Comparison of ENCODE assay signal across 21 cellular contexts in genomic region chr4:159071969-159072765, GRCh38. TPM values are rescaled to one million over a fixed set of nuclear protein-coding genes. Genes with fewer than 3 reads are reported as not detected.
DNase-seq lines count a peak whose midpoint lies in the region; ATAC-seq and TF ChIP-seq lines count a peak whose summit lies in the region.
"Had no signal": no experiment of that assay in that cellular context is flagged by ENCODE, and none has a peak within 500 bp of the region (broad histone marks: within the 10 kb centered on the region; RNA-seq: fewer than 3 reads in every experiment).

No MANE protein-coding gene starts in this region.

- no peak overlapping the region; the same call in 1 of the 2 replicates for H2AFZ ChIP-seq in GM23338
- no peak overlapping the region for H2AFZ ChIP-seq in OCI-LY7 (ENCODE audit: low read length)

- peak overlapping the region; percentile 51; the same call in 1 of the 2 replicates for H3K27ac Mint-ChIP-seq in GM23338
- H3K27ac Mint-ChIP-seq: CD8-positive, alpha-beta memory T cell had no signal

- no TSS peak for BruUV-seq in OCI-LY7 (replicated peaks; lab: Mats Ljungman, UMichigan)

- H3K27me3 ChIP-seq in GM23338 (ENCODE audit: insufficient read depth) (no peaks in the 10 kb centered on the region), RWPE2 (ENCODE audit: insufficient read depth, poor library complexity, severe bottlenecking) (no peaks in the 10 kb centered on the region), dorsolateral prefrontal cortex (no peaks in the 10 kb centered on the region), mesendoderm (ENCODE audit: insufficient read depth, low read length, poor library complexity) (no peaks in the 10 kb centered on the region)
- H3K27me3 ChIP-seq: ovary, suprapubic skin had no signal

- H3K27me3 Mint-ChIP-seq in GM23338 (ENCODE audit: insufficient read depth, low read depth, poor library complexity): peaks cover 5% of the 10 kb centered on the region
- H3K27me3 Mint-ChIP-seq: CD8-positive, alpha-beta memory T cell had no signal

- H3K9me3 Mint-ChIP-seq in GM23338: no peaks in the 10 kb centered on the region
- H3K9me3 Mint-ChIP-seq: CD8-positive, alpha-beta memory T cell; HFFc6 had no signal

- no peaks in the 10 kb centered on the region for H3K79me2 ChIP-seq in GM23338 (replicated peaks; ENCODE audit: insufficient read depth)
- H3K79me2 ChIP-seq in mesendoderm (ENCODE audit: control insufficient read depth, insufficient read depth, low read length): no peaks in the 10 kb centered on the region
- no peaks in the 10 kb centered on the region for H3K79me2 ChIP-seq in OCI-LY7 (ENCODE audit: insufficient read depth, low read depth, low read length)

- H3K36me3 Mint-ChIP-seq in GM23338 (ENCODE audit: low read depth): no peaks in the 10 kb centered on the region
- H3K36me3 Mint-ChIP-seq: CD8-positive, alpha-beta memory T cell had no signal

- H3K36me3 ChIP-seq in GM23338 (ENCODE audit: insufficient read depth) (no peaks in the 10 kb centered on the region), RWPE2 (ENCODE audit: low read depth) (no peaks in the 10 kb centered on the region), mesendoderm (ENCODE audit: control insufficient read depth, insufficient read depth, low read length) (no peaks in the 10 kb centered on the region), OCI-LY7 (ENCODE audit: insufficient read depth, low read length) (no peaks in the 10 kb centered on the region)
- H3K36me3 ChIP-seq: ovary, suprapubic skin had no signal

- H3K4me1 Mint-ChIP-seq in GM23338: peaks cover 17% of the 10 kb centered on the region

- H3K4me3 Mint-ChIP-seq in GM23338: no peak overlapping the region
- H3K4me3 Mint-ChIP-seq: CD8-positive, alpha-beta memory T cell; HFFc6 had no signal

- H4K5ac ChIP-seq in mesendoderm (ENCODE audit: low read length): no peak overlapping the region

- H3K27ac ChIP-seq in GM23338 (ENCODE audit: low read depth) (peak overlapping the region; percentile 83), RWPE2 (ENCODE audit: poor library complexity, severe bottlenecking) (peak overlapping the region; percentile 83), dorsolateral prefrontal cortex (peak overlapping the region in 43 of 59 donors; percentile 1 to 76 (median 43)), mesendoderm (ENCODE audit: low read depth, low read length) (peak overlapping the region; percentile 54), OCI-LY7 (ENCODE audit: low read depth, low read length, poor library complexity, severe bottlenecking) (no peak overlapping the region)
- H3K27ac ChIP-seq: ovary, SK-N-MC, suprapubic skin had no signal

- H3K4ac ChIP-seq in mesendoderm (ENCODE audit: low read depth, low read length): no peak overlapping the region

- H3K9me2 ChIP-seq in GM23338 (ENCODE audit: insufficient read depth) (no peaks in the 10 kb centered on the region; the same call in 1 of the 2 replicates), OCI-LY7 (ENCODE audit: insufficient read depth, low read length) (no peaks in the 10 kb centered on the region)

- H4K8ac ChIP-seq in mesendoderm (ENCODE audit: low read depth, low read length): no peak overlapping the region

- H2BK5ac ChIP-seq in mesendoderm (ENCODE audit: low read length): no peak overlapping the region

- H3K4me3 ChIP-seq in GM23338: no peak overlapping the region
- no peak overlapping the region for H3K4me3 ChIP-seq in RWPE2 (ENCODE audit: severe bottlenecking)
- no peak overlapping the region for H3K4me3 ChIP-seq in dorsolateral prefrontal cortex
- no peak overlapping the region for H3K4me3 ChIP-seq in mesendoderm (ENCODE audit: low read length)
- H3K4me3 ChIP-seq in OCI-LY7 (ENCODE audit: low read depth, low read length, poor library complexity, severe bottlenecking): no peak overlapping the region
- H3K4me3 ChIP-seq: ovary, SK-N-MC, suprapubic skin had no signal

- H3K79me1 ChIP-seq in mesendoderm (ENCODE audit: low read length): no peaks in the 10 kb centered on the region

- no peak for DNase-seq in GM23338 (ENCODE audit: low spot score)
- DNase-seq in RWPE2 (ENCODE audit: low spot score): no peak
- no peak for DNase-seq in dorsolateral prefrontal cortex
- DNase-seq in mesendoderm: no peak
- no peak for DNase-seq in NCI-H2029 treated with DMSO at 0.1 percent for 48 hours (lab: John Stamatoyannopoulos, UW)
- no peak for DNase-seq in OCI-LY7 (ENCODE audit: low spot score)
- no peak for DNase-seq in omental fat pad (ENCODE audit: low spot score)
- no peak for DNase-seq in germinal center (ENCODE audit: low spot score)
- DNase-seq: activated CD4-positive, alpha-beta T cell treated with anti-CD3 and anti-CD28 coated beads for 48 hours; activated CD8-positive, alpha-beta memory T cell treated with anti-CD3 and anti-CD28 coated beads, Interleukin-2, amount 50 U/mL, for 48 hours; activated naive CD4-positive, alpha-beta T cell treated with Interleukin-2 at 50 U/mL for 16 hours; CD8-positive, alpha-beta memory T cell; MV-4-11; NCI-H2107; NCI-H748 treated with DMSO at 0.1 percent for 48 hours; ovary; stimulated activated CD4-positive, alpha-beta T cell treated with anti-CD3 and anti-CD28 coated beads, Interleukin-4, amount 100 ng/mL, for 24 hours had no signal

- H3F3A ChIP-seq in GM23338 (replicated peaks; ENCODE audit: low read depth): no peaks in the 10 kb centered on the region; the same call in 1 of the 2 replicates

- H3K9me3 ChIP-seq in RWPE2 (ENCODE audit: severe bottlenecking) (no peaks in the 10 kb centered on the region), OCI-LY7 (ENCODE audit: low read length) (no peaks in the 10 kb centered on the region)
- H3K9me3 ChIP-seq: ovary, suprapubic skin had no signal

- CTCF ChIA-PET in OCI-LY7 (lab: Charles Lee; ENCODE audit: unreplicated experiment): no interaction called here

- POLR2A ChIA-PET in OCI-LY7 (lab: Charles Lee): no interaction called here

- no peak overlapping the region for H3K56ac ChIP-seq in mesendoderm (ENCODE audit: low read length)

- peak overlapping the region; percentile 9; the same call in 1 of the 2 replicates for H3K4me2 ChIP-seq in GM23338
- H3K4me2 ChIP-seq in mesendoderm (ENCODE audit: low read length): no peak overlapping the region
- H3K4me2 ChIP-seq in OCI-LY7 (ENCODE audit: low read length): no peak overlapping the region

- no peaks in the 10 kb centered on the region for H4K20me1 ChIP-seq in GM23338 (replicated peaks; ENCODE audit: insufficient read depth)
- H4K20me1 ChIP-seq in OCI-LY7 (ENCODE audit: insufficient read depth, low read length): peaks cover 5% of the 10 kb centered on the region; the same call in 1 of the 2 replicates

- peak overlapping the region; percentile 85 for H2BK120ac ChIP-seq in mesendoderm (ENCODE audit: low read depth, low read length)

- ATAC-seq in GM23338 (peak; percentile 31), RWPE2 (ENCODE audit: low read depth) (peak; percentile 4; the same call in 1 of the 3 replicates), omental fat pad (ENCODE audit: low FRiP score) (no peak)
- ATAC-seq: Panc1 had no signal

- H3K9ac ChIP-seq in mesendoderm (ENCODE audit: low read length): no peak overlapping the region

- H2BK15ac ChIP-seq in mesendoderm (replicated peaks; ENCODE audit: low read depth): no peak overlapping the region

- no peak overlapping the region for H3K23ac ChIP-seq in mesendoderm (ENCODE audit: low read length)

- WGBS in mesendoderm (ENCODE audit: extremely low coverage, insufficient coverage, low lambda C conversion rate): no CpG with 5 or more reads among the region's 6 CpGs

- TF ChIP-seq CTCF in GM23338 (conservative IDR thresholded peaks at IDR 0.05; ENCODE audit: low read depth in 2 of 2): no peak
- TF ChIP-seq CTCF in RWPE2 (IDR thresholded peaks at IDR 0.05; ENCODE audit: poor library complexity, severe bottlenecking): no peak
- no peak for TF ChIP-seq CTCF in dorsolateral prefrontal cortex (IDR thresholded peaks at IDR 0.05 in 54 of 56, conservative IDR thresholded peaks at IDR 0.05 in 2 of 56; ENCODE audit: low read depth in 1 of 56, partially characterized antibody in 56 of 56)
- no peak for TF ChIP-seq CTCF in OCI-LY7 (conservative IDR thresholded peaks at IDR 0.05; ENCODE audit: low read length)
- no peak for TF ChIP-seq CTCF in omental fat pad (IDR thresholded peaks at IDR 0.05)

- no peak overlapping the region for H3K18ac ChIP-seq in mesendoderm (ENCODE audit: low read length)

- H2AK5ac ChIP-seq in mesendoderm (ENCODE audit: low read length): no peak overlapping the region

- H3K4me1 ChIP-seq in GM23338 (ENCODE audit: insufficient read depth) (peaks cover 23% of the 10 kb centered on the region), RWPE2 (ENCODE audit: insufficient read depth, poor library complexity, severe bottlenecking) (peaks cover 33% of the 10 kb centered on the region), mesendoderm (ENCODE audit: control insufficient read depth, low read depth, low read length) (no peaks in the 10 kb centered on the region), OCI-LY7 (ENCODE audit: insufficient read depth, low read length, poor library complexity, severe bottlenecking) (peaks cover 1% of the 10 kb centered on the region)

- intact Hi-C loops in dorsolateral prefrontal cortex (cut with DNase I) (loop anchor here in 1 of 2 donors (2.0 kb wide), 1 partner anchor 31 kb away; the partner anchor contains the start of gene RAPGEF2), OCI-LY7 (cut with micrococcal nuclease; ENCODE audit: unreplicated experiment) (no loop called here)

TF ChIP-seq in GM23338, 12 proteins besides CTCF, POLR2A, EP300 and RAD21 (continues in another document):
- TF ChIP-seq ZNF331 (CRISPR knock-in tag; IDR thresholded peaks at IDR 0.05; ENCODE audit: low read depth) (no peak), STAT1 (IDR thresholded peaks at IDR 0.05; ENCODE audit: unreplicated experiment) (no peak), JUNB (IDR thresholded peaks at IDR 0.05; ENCODE audit: unreplicated experiment) (no peak)

RNA-seq across cellular contexts. Expression of gene RAPGEF2, which starts 30.7 kb away (rescaled TPM):
- 52.7 and 63.1 TPM in 2 replicates for total RNA-seq in GM23338 (2014; rRNA removed; shearing (Covaris generic))
- 8.5 and 10.2 TPM in 2 replicates for polyA plus RNA-seq in GM23338 (2016; fragmentation: Nextera tagmentation; extraction: Ambion mirVana)
- total RNA-seq in dorsolateral prefrontal cortex (100 to 1,000 TPM in 119 of 120 experiments, 10 to 100 TPM in 1; 98.7 to 270 (median 178) TPM), OCI-LY7 (2022) (6.5 and 8.4 TPM in 2 replicates), omental fat pad (100 to 1,000 TPM in 1 of 4 donors, 10 to 100 TPM in 3; 47.2 to 105 (median 50.2) TPM)
- 45.1 TPM for polyA plus RNA-seq in mesendoderm (2013, experiment 1 of 2)
- polyA plus RNA-seq in mesendoderm (2013, experiment 2 of 2): 44.1 TPM
- total RNA-seq in OCI-LY7 (2014; rRNA removed; shearing (Covaris generic)): 4.6 and 4.7 TPM in 2 replicates
